Comparison of ENCODE assay signal across 20 cellular contexts in genomic region chr17:76958974-76959373, GRCh38.
A peak's percentile ranks its signal among the peaks of the same experiment; 100 is the strongest.
DNase-seq lines count a peak whose midpoint lies in the region; TF ChIP-seq lines count a peak whose summit lies in the region.
"Had no signal": no experiment of that assay in that cellular context is flagged by ENCODE, and none has a peak within 500 bp of the region (broad histone marks: within the 10 kb centered on the region; RNA-seq: fewer than 3 reads in every experiment).

No MANE protein-coding gene starts in this region.

- H3K4me3 ChIP-seq in BLaER1 (peak overlapping the region; percentile 68), Karpas-422 (ENCODE audit: low read length) (no peak overlapping the region)
- H3K4me3 ChIP-seq: A549, GM23248 had no signal

- H3K36me3 ChIP-seq in BLaER1 (peaks cover 39% of the 10 kb centered on the region), Karpas-422 (ENCODE audit: insufficient read depth, low read length) (no peaks in the 10 kb centered on the region)

- H3K9me2 ChIP-seq in Karpas-422 (replicated peaks; ENCODE audit: insufficient read depth, low read length): no peaks in the 10 kb centered on the region

- H3K4me3 Mint-ChIP-seq in brain: no peak overlapping the region
- no peak overlapping the region for H3K4me3 Mint-ChIP-seq in nephron progenitor cell

- H2AFZ ChIP-seq in Karpas-422 (ENCODE audit: low read length): no peak overlapping the region
- H2AFZ ChIP-seq: GM23248 had no signal

- H3K4me1 ChIP-seq in BLaER1 (peaks cover 85% of the 10 kb centered on the region), Karpas-422 (ENCODE audit: low read length) (peaks cover 46% of the 10 kb centered on the region)
- H3K4me1 ChIP-seq: A549 had no signal

- no peak for DNase-seq in Karpas-422
- no peak for DNase-seq in nephron progenitor cell
- no peak for DNase-seq in NCI-H69 (lab: John Stamatoyannopoulos, UW)
- no peak for DNase-seq in activated CD4-positive, CD25-positive, alpha-beta regulatory T cell (lab: John Stamatoyannopoulos, UW)
- DNase-seq in GOT3 (lab: John Stamatoyannopoulos, UW): no peak
- DNase-seq in NCI-H1930 (lab: John Stamatoyannopoulos, UW): no peak
- DNase-seq: C1 segment of cervical spinal cord, DMS79 treated with DMSO at 0.1 percent for 48 hours, GM23248, MM.1S, NCI-H1092, NCI-H146, NCI-H2081, NCI-H446 treated with DMSO at 0.1 percent for 48 hours, NCI-H748 treated with DMSO at 0.1 percent for 48 hours, RPMI8226, SIG-M5 had no signal

- peaks cover 0 to 5% (median 3%) of the 10 kb centered on the region in 5 experiments for H3K9me3 Mint-ChIP-seq in brain
- H3K9me3 Mint-ChIP-seq in nephron progenitor cell: no peaks in the 10 kb centered on the region

- H3K9ac ChIP-seq in BLaER1 (peak overlapping the region; percentile 85), Karpas-422 (ENCODE audit: low read length) (no peak overlapping the region; the same call in 1 of the 2 replicates)
- H3K9ac ChIP-seq: GM23248 had no signal

- H3K4me1 Mint-ChIP-seq in brain (peaks cover 33% of the 10 kb centered on the region), nephron progenitor cell (peaks cover 30% of the 10 kb centered on the region)

- H3K27ac Mint-ChIP-seq in brain: peak overlapping the region in 4 of 5 experiments; percentile 31 to 78 (median 48)
- H3K27ac Mint-ChIP-seq in nephron progenitor cell: peak overlapping the region; percentile 49

- H3K79me2 ChIP-seq in Karpas-422 (ENCODE audit: low read length): no peaks in the 10 kb centered on the region

- H4K20me1 ChIP-seq in BLaER1 (peaks cover 14% of the 10 kb centered on the region; the same call in 1 of the 2 replicates), Karpas-422 (ENCODE audit: insufficient read depth, low read depth, low read length) (no peaks in the 10 kb centered on the region; the same call in 1 of the 2 replicates)

- H3K27me3 ChIP-seq in BLaER1 (no peaks in the 10 kb centered on the region), Karpas-422 (ENCODE audit: low read length) (peaks cover 2% of the 10 kb centered on the region; the same call in 1 of the 2 replicates)

- TF ChIP-seq CTCF in brain (conservative IDR thresholded peaks at IDR 0.05) (no peak), nephron progenitor cell (IDR thresholded peaks at IDR 0.05) (no peak)

- peak overlapping the region; percentile 95 for H3K27ac ChIP-seq in BLaER1
- H3K27ac ChIP-seq in Karpas-422 (ENCODE audit: low read length): no peak overlapping the region
- H3K27ac ChIP-seq: GM23248 had no signal

- H3K4me2 ChIP-seq in BLaER1 (peak overlapping the region; percentile 96), Karpas-422 (ENCODE audit: low read depth, low read length, poor library complexity, severe bottlenecking) (peak overlapping the region; percentile 86)
- H3K4me2 ChIP-seq: A549 had no signal

- H3K9me3 ChIP-seq in BLaER1: no peaks in the 10 kb centered on the region
- no peaks in the 10 kb centered on the region for H3K9me3 ChIP-seq in Karpas-422 (ENCODE audit: low read length)
- H3K9me3 ChIP-seq: A549 had no signal

- H3K27me3 Mint-ChIP-seq in brain (no peaks in the 10 kb centered on the region), nephron progenitor cell (ENCODE audit: low read depth, poor library complexity) (peaks cover 33% of the 10 kb centered on the region)

- H3K36me3 Mint-ChIP-seq in brain: no peaks in the 10 kb centered on the region
- H3K36me3 Mint-ChIP-seq in nephron progenitor cell (ENCODE audit: low read depth): no peaks in the 10 kb centered on the region
